In genomic region chr15:27730878-27731277, GRCh38 we compare ENCODE assay signal across 14 cellular contexts.
"Had no signal": no experiment of that assay in that cellular context is flagged by ENCODE, and none has a peak within 500 bp of the region (broad histone marks: within the 10 kb centered on the region; RNA-seq: fewer than 3 reads in every experiment).

No MANE protein-coding gene starts in this region.

- H3K27ac ChIP-seq: gastrocnemius medialis, neural progenitor cell, thyroid gland had no signal

- H3K9ac ChIP-seq: neural progenitor cell had no signal

- H2AFZ ChIP-seq: neural progenitor cell had no signal

- DNase-seq: activated CD4-positive, alpha-beta memory T cell treated with anti-CD3 and anti-CD28 coated beads for 36 hours; activated CD4-positive, alpha-beta T cell treated with anti-CD3 and anti-CD28 coated beads for 36 hours; activated naive CD4-positive, alpha-beta T cell treated with Interleukin-2 at 50 U/mL for 16 hours; activated T-cell treated with anti-CD3 and anti-CD28 coated beads, Interleukin-2, amount 50 U/mL, for 1 hour; cortex of kidney; gastrocnemius medialis; immature natural killer cell; kidney glomerular epithelial cell; left ventricle myocardium superior; stimulated activated CD8-positive, alpha-beta memory T cell treated with anti-CD3 and anti-CD28 coated beads, Interleukin-4, amount 100 ng/mL, for 48 hours; stimulated activated naive CD4-positive, alpha-beta T cell; T-helper 2 cell; thyroid gland had no signal

- H3K4me3 ChIP-seq: gastrocnemius medialis, neural progenitor cell, thyroid gland had no signal

- H3K27me3 ChIP-seq: gastrocnemius medialis, neural progenitor cell, thyroid gland had no signal

- H3K9me3 ChIP-seq: thyroid gland had no signal

- H3K4me1 ChIP-seq: gastrocnemius medialis, thyroid gland had no signal

- H3K36me3 ChIP-seq: gastrocnemius medialis, neural progenitor cell, thyroid gland had no signal

- H3K4me2 ChIP-seq: neural progenitor cell had no signal
